Comparison of ENCODE assay signal across 19 cellular contexts in genomic region chr20:57675773-57676172, GRCh38. TPM values are rescaled to one million over a fixed set of nuclear protein-coding genes. Genes with fewer than 3 reads are reported as not detected.
A peak's percentile ranks its signal among the peaks of the same experiment; 100 is the strongest.
DNase-seq lines count a peak whose midpoint lies in the region; ATAC-seq and TF ChIP-seq lines count a peak whose summit lies in the region.
"Had no signal": no experiment of that assay in that cellular context is flagged by ENCODE, and none has a peak within 500 bp of the region (broad histone marks: within the 10 kb centered on the region; RNA-seq: fewer than 3 reads in every experiment).

No MANE protein-coding gene starts in this region.

- peak overlapping the region; percentile 16 for H3K27ac ChIP-seq in RWPE2 (ENCODE audit: poor library complexity, severe bottlenecking)
- peak overlapping the region; percentile 41 to 57 (median 55) for H3K27ac ChIP-seq in transverse colon
- H3K27ac ChIP-seq: GM23248 had no signal

- no peak for TF ChIP-seq EP300 in transverse colon (IDR thresholded peaks at IDR 0.05; ENCODE audit: low read depth)

- no peak overlapping the region for H3K4me3 ChIP-seq in RWPE2 (ENCODE audit: severe bottlenecking)
- H3K4me3 ChIP-seq in mucosa of descending colon: no peak overlapping the region
- H3K4me3 ChIP-seq in transverse colon: no peak overlapping the region
- H3K4me3 ChIP-seq: GM12878, GM23248, K562 had no signal

- CTCF ChIA-PET in activated naive CD4-positive, alpha-beta T cell treated with anti-CD3 and anti-CD28 coated beads, Interleukin-2, amount 10 ng/mL, durations not matched to agents 7 days and 5 days (lab: Charles Lee): no interaction called here

- H3K36me3 Mint-ChIP-seq in activated naive CD4-positive, alpha-beta T cell treated with anti-CD3 and anti-CD28 coated beads, Interleukin-2, amount 10 ng/mL, durations not matched to agents 7 days and 5 days: no peaks in the 10 kb centered on the region
- H3K36me3 Mint-ChIP-seq: CD14-positive monocyte had no signal

- peaks cover 21% of the 10 kb centered on the region for H3K4me1 ChIP-seq in RWPE2 (ENCODE audit: insufficient read depth, poor library complexity, severe bottlenecking)
- peaks cover 21% of the 10 kb centered on the region for H3K4me1 ChIP-seq in mucosa of descending colon (ENCODE audit: low read depth)
- peaks cover 3 to 40% (median 22%) of the 10 kb centered on the region in 4 donors for H3K4me1 ChIP-seq in transverse colon

- no peaks in the 10 kb centered on the region for H3K9me3 ChIP-seq in RWPE2 (ENCODE audit: severe bottlenecking)
- H3K9me3 ChIP-seq in mucosa of descending colon: no peaks in the 10 kb centered on the region
- no peaks in the 10 kb centered on the region for H3K9me3 ChIP-seq in transverse colon
- H3K9me3 ChIP-seq: SK-N-SH had no signal

- 20 to 49% methylated on average over 1 to 12 of the region's 12 CpGs for WGBS in transverse colon (ENCODE audit: low coverage in 1 of 2), 2 donors

- peaks cover 5% of the 10 kb centered on the region for H3K4me1 Mint-ChIP-seq in activated naive CD4-positive, alpha-beta T cell treated with anti-CD3 and anti-CD28 coated beads, Interleukin-2, amount 10 ng/mL, durations not matched to agents 7 days and 5 days

- TF ChIP-seq POLR2A in transverse colon (IDR thresholded peaks at IDR 0.05): no peak

- H3K9me3 Mint-ChIP-seq in activated naive CD4-positive, alpha-beta T cell treated with anti-CD3 and anti-CD28 coated beads, Interleukin-2, amount 10 ng/mL, durations not matched to agents 7 days and 5 days: no peaks in the 10 kb centered on the region

- DNase-seq in CD1c-positive myeloid dendritic cell (ENCODE audit: extremely low spot score): peak; percentile 10
- no peak for DNase-seq in RWPE2 (ENCODE audit: low spot score)
- DNase-seq in mucosa of descending colon: peak in 2 of 3 donors; percentile 66 to 67
- DNase-seq in transverse colon: peak; percentile 54
- no peak for DNase-seq in SHP77 treated with DMSO at 0.1 percent for 48 hours (lab: John Stamatoyannopoulos, UW)
- DNase-seq in NCI-H1694 (lab: John Stamatoyannopoulos, UW): no peak
- no peak for DNase-seq in activated naive CD4-positive, alpha-beta T cell treated with anti-CD3 and anti-CD28 coated beads, Interleukin-2, amount 10 ng/mL, durations not matched to agents 7 days and 5 days
- DNase-seq: COR-L47, EL, GM23248, NCI-H1105, NCI-H2081 treated with DMSO at 0.1 percent for 48 hours, SHP77, SK-N-SH had no signal

- in situ Hi-C loops in transverse colon (cut with MboI; ENCODE audit: low pct_ligation_motif_present in 1 of 4, low pct_unique_long_range_greater_than_20kb in 1 of 4, low sequenced_read_pairs in 3 of 4): no loop called here

- intact Hi-C loops in mucosa of descending colon (cut with DNase I, micrococcal nuclease): no loop called here
- intact Hi-C loops in transverse colon (cut with DNase I; ENCODE audit: low total_unique reads): no loop called here

- ATAC-seq in RWPE2 (ENCODE audit: low read depth) (no peak), mucosa of descending colon (peak; percentile 58)
- ATAC-seq: GM12878, HCT116, K562 had no signal

- H3K27me3 ChIP-seq in RWPE2 (ENCODE audit: insufficient read depth, poor library complexity, severe bottlenecking): no peaks in the 10 kb centered on the region
- H3K27me3 ChIP-seq in transverse colon: no peaks in the 10 kb centered on the region

- TF ChIP-seq CTCF in RWPE2 (IDR thresholded peaks at IDR 0.05; ENCODE audit: poor library complexity, severe bottlenecking) (no peak), mucosa of descending colon (IDR thresholded peaks at IDR 0.05) (no peak), transverse colon (IDR thresholded peaks at IDR 0.05) (no peak)

- H3K4me3 Mint-ChIP-seq in activated naive CD4-positive, alpha-beta T cell treated with anti-CD3 and anti-CD28 coated beads, Interleukin-2, amount 10 ng/mL, durations not matched to agents 7 days and 5 days: no peak overlapping the region
- H3K4me3 Mint-ChIP-seq: CD14-positive monocyte had no signal

- H3K27me3 Mint-ChIP-seq in activated naive CD4-positive, alpha-beta T cell treated with anti-CD3 and anti-CD28 coated beads, Interleukin-2, amount 10 ng/mL, durations not matched to agents 7 days and 5 days: peaks cover 37% of the 10 kb centered on the region

- H3K36me3 ChIP-seq in RWPE2 (ENCODE audit: low read depth) (peaks cover 90% of the 10 kb centered on the region), mucosa of descending colon (ENCODE audit: low read depth) (no peaks in the 10 kb centered on the region), transverse colon (no peaks in the 10 kb centered on the region)

- no peak overlapping the region for H3K27ac Mint-ChIP-seq in activated naive CD4-positive, alpha-beta T cell treated with anti-CD3 and anti-CD28 coated beads, Interleukin-2, amount 10 ng/mL, durations not matched to agents 7 days and 5 days
- H3K27ac Mint-ChIP-seq: CD14-positive monocyte had no signal

RNA-seq across cellular contexts. Expression of gene PMEPA1, which starts 34.0 kb away (rescaled TPM):
- total RNA-seq in mucosa of descending colon (10 to 100 TPM; 18.5 to 35.5 (median 23.5) TPM), transverse colon (10 to 100 TPM in 2 of 4 donors, 1 to 10 TPM in 2; 6.4 to 10.8 (median 8.4) TPM)

RNA-seq across cellular contexts. Expression of gene ZBP1, which starts 55.5 kb away (rescaled TPM):
- 10 to 100 TPM in 1 of 3 donors, 1 to 10 TPM in 2; 1.8 to 12.8 (median 3.6) TPM for total RNA-seq in mucosa of descending colon
- 1 to 10 TPM in 2 of 4 donors, not detected in 2; 1.6 to 4.4 TPM for total RNA-seq in transverse colon
- total RNA-seq: GM23248, K562, NCI-H460 had no signal

Comparison
In these comparisons a context has a peak if more than half of its experiments do, and no peak if none do; other contexts are left out.
1. DNase-seq: peak in CD1c-positive myeloid dendritic cell (single experiment), mucosa of descending colon (2 of 3) and transverse colon (single experiment); none in RWPE2 (single experiment), SHP77 treated with DMSO at 0.1 percent for 48 hours (single experiment), NCI-H1694 (single experiment) and activated naive CD4-positive, alpha-beta T cell treated with anti-CD3 and anti-CD28 coated beads, Interleukin-2, amount 10 ng/mL, durations not matched to agents 7 days and 5 days (single experiment).